Comparison of ENCODE assay signal across 9 cellular contexts in genomic region chr22:29700949-29701927, GRCh38. TPM values are rescaled to one million over a fixed set of nuclear protein-coding genes. Genes with fewer than 3 reads are reported as not detected.
DNase-seq lines count a peak whose midpoint lies in the region; ATAC-seq, FAIRE-seq and TF ChIP-seq lines count a peak whose summit lies in the region.
"Had no signal": no experiment of that assay in that cellular context is flagged by ENCODE, and none has a peak within 500 bp of the region (broad histone marks: within the 10 kb centered on the region; RNA-seq: fewer than 3 reads in every experiment).

No MANE protein-coding gene starts in this region.

- POLR2A ChIA-PET in AG04450 (lab: Yijun Ruan, JAX), result interaction anchor here (0.6 kb wide), 2 partner anchors 45 to 350 kb away, joined by 3 to 4 read pairs; no protein-coding TSS in a partner anchor

- no peak for FAIRE-seq in bronchial epithelial cell (lab: Jason Lieb, UNC)
- FAIRE-seq: colon had no signal

- TF ChIP-seq CTCF in AG04450 (IDR thresholded peaks at IDR 0.05; ENCODE audit: low read depth, low read length), result peak; percentile 25
- no peak for TF ChIP-seq CTCF in GM12865 (IDR thresholded peaks at IDR 0.05; ENCODE audit: insufficient read depth, low read depth, low read length, missing control alignments)
- TF ChIP-seq CTCF in bronchial epithelial cell (IDR thresholded peaks at IDR 0.05; ENCODE audit: insufficient read depth, low read length, severe bottlenecking), result peak; percentile 54
- peak; percentile 40 for TF ChIP-seq CTCF in retinal pigment epithelial cell (conservative IDR thresholded peaks at IDR 0.05; ENCODE audit: low read depth, low read length)

- CTCF ChIA-PET in AG04450 (lab: Charles Lee), result interaction anchor here (0.5 to 2.8 kb wide), 7 partner anchors 11 to 554 kb away, joined by 3 to 14 read pairs (median 4); no protein-coding TSS in a partner anchor

- no peak overlapping the region for H3K27ac ChIP-seq in AG04450 (ENCODE audit: low read depth, low read length)

- H3K27me3 ChIP-seq in AG04450 (ENCODE audit: control insufficient read depth, insufficient read depth, low read length) (peaks cover 3% of the 10 kb centered on the region), bronchial epithelial cell (ENCODE audit: control insufficient read depth, insufficient read depth, low read length) (peaks cover 2% of the 10 kb centered on the region)

- H3K4me3 ChIP-seq in AG04450 (ENCODE audit: low read depth, low read length) (no peak overlapping the region), GM12865 (ENCODE audit: low read depth, low read length) (no peak overlapping the region), bronchial epithelial cell (ENCODE audit: low read depth, low read length) (no peak overlapping the region), retinal pigment epithelial cell (ENCODE audit: low read length) (no peak overlapping the region)

- no peaks in the 10 kb centered on the region; the same call in 1 of the 2 replicates for H3K9me3 ChIP-seq in AG04450 (ENCODE audit: control insufficient read depth, insufficient read depth, low read length)

- no peaks in the 10 kb centered on the region for H3K36me3 ChIP-seq in bronchial epithelial cell (ENCODE audit: control insufficient read depth, insufficient read depth, low read length)

- ATAC-seq in HG03378 (IDR thresholded peaks at IDR 0.05; ENCODE audit: unreplicated experiment), result no peak
- ATAC-seq in HG03565 (IDR thresholded peaks at IDR 0.05; ENCODE audit: unreplicated experiment), result no peak

- no peak for DNase-seq in AG04450 (ENCODE audit: low read depth, low spot score)
- peak; percentile 19 for DNase-seq in GM12865 (ENCODE audit: low read depth)
- peak; percentile 25 to 70 for DNase-seq in NCI-H526 (lab: John Stamatoyannopoulos, UW)
- DNase-seq in bronchial epithelial cell (ENCODE audit: low read depth), result peak; percentile 47
- no peak for DNase-seq in retinal pigment epithelial cell (ENCODE audit: low read depth)
- no peak for DNase-seq in ecto neural progenitor cell (ENCODE audit: low spot score)

RNA-seq across cellular contexts. Expression of gene CABP7, which starts 18.6 kb away (rescaled TPM):
- polyA plus RNA-seq in AG04450 (2011; rRNA removed), result 0.04 TPM in 1 of 2 replicates, not detected in the other
- polyA minus RNA-seq in AG04450 (2011; rRNA and poly(A)+ RNA removed), result not detected in 2 replicates
- not detected in 2 replicates for total RNA-seq in bronchial epithelial cell

Comparison
In these comparisons a context has a peak if more than half of its experiments do, and no peak if none do; other contexts are left out.
1. DNase-seq: peak in GM12865 (single experiment), NCI-H526 (2 of 2) and bronchial epithelial cell (single experiment); none in AG04450 (single experiment), retinal pigment epithelial cell (single experiment) and ecto neural progenitor cell (single experiment).